ENCODE assay signal across 19 cellular contexts in the genomic region with DNA sequence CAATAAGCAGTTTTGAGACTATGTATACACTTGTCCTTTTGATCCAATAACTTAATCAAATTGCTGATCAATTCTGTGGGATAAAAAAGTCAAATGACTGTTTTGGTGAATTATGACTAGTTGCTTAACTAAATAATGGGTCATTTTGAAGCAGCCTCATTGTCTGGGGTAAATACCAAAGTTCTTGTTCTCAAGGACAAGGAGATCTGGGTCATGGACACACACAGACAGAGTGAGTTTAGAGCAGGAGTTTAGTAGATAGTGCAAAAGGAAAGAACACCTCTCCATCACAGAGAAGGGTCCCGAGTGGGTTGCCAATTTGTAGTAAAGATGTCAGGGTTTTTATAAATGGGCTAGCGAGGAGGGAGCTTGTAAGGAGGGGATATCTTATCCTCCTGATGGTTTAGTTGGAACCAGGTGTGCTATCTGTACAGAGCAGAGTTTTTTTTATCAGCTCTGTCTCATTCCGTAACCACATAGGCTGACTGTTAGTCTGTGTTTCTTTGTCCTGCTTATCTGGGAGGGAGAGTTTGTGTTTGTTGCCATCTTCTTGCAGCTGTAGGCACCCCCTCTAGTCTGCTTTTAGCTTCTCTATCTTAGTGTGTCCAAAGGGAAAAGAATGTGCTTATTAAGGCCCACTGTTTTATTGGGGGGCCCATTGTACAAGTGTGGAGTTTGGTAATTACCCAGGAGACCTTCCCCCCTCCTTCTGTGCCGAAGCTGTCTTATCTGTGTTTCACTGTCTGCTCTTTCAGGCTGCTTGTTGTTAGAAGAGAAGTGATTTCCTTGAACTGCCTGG. TPM values are rescaled to one million over a fixed set of nuclear protein-coding genes. Genes with fewer than 3 reads are reported as not detected.
DNase-seq lines count a peak whose midpoint lies in the region; ATAC-seq and TF ChIP-seq lines count a peak whose summit lies in the region.
"Had no signal": no experiment of that assay in that cellular context is flagged by ENCODE, and none has a peak within 500 bp of the region (broad histone marks: within the 10 kb centered on the region; RNA-seq: fewer than 3 reads in every experiment).

No MANE protein-coding gene starts in this region.

- H3K4me1 Mint-ChIP-seq in WTC11, result peaks cover 14% of the 10 kb centered on the region
- peaks cover 22% of the 10 kb centered on the region for H3K4me1 Mint-ChIP-seq in progenitor cell of endocrine pancreas (ENCODE audit: low read depth)
- H3K4me1 Mint-ChIP-seq: activated naive CD4-positive, alpha-beta T cell treated with anti-CD3 and anti-CD28 coated beads, Interleukin-2, amount 50 U/mL, for 24 hours; IgD-negative memory B cell; natural killer cell had no signal

- peak overlapping the region; percentile 54; the same call in 1 of the 2 replicates for H3K27ac Mint-ChIP-seq in WTC11
- H3K27ac Mint-ChIP-seq in progenitor cell of endocrine pancreas, result peak overlapping the region; percentile 89
- H3K27ac Mint-ChIP-seq: activated CD4-positive, alpha-beta memory T cell treated with anti-CD3 and anti-CD28 coated beads for 36 hours; activated naive CD4-positive, alpha-beta T cell treated with anti-CD3 and anti-CD28 coated beads, Interleukin-2, amount 50 U/mL, for 24 hours; activated T-cell treated with anti-CD3 and anti-CD28 coated beads, Interleukin-2, amount 50 U/mL, for 24 hours; IgD-negative memory B cell; natural killer cell had no signal

- ATAC-seq in WTC11 (no peak), HG03108 (IDR thresholded peaks at IDR 0.05; ENCODE audit: unreplicated experiment) (no peak)
- ATAC-seq: esophagus mucosa, natural killer cell had no signal

- DNase-seq in HUDEP-2 (lab: John Stamatoyannopoulos, UW; ENCODE audit: unreplicated experiment in 76 of 76), result peak in 69 of 76 experiments; percentile 4 to 95 (median 61)
- DNase-seq in WTC11 (ENCODE audit: low spot score), result no peak
- peak; percentile 33 for DNase-seq in iris pigment epithelial cell (ENCODE audit: low read depth)
- DNase-seq in progenitor cell of endocrine pancreas (ENCODE audit: low spot score, unreplicated experiment), result no peak
- DNase-seq in DMS79 (lab: John Stamatoyannopoulos, UW), result no peak
- no peak for DNase-seq in transverse colon
- DNase-seq: activated CD4-positive, alpha-beta memory T cell treated with anti-CD3 and anti-CD28 coated beads for 36 hours; activated T-cell treated with anti-CD3 and anti-CD28 coated beads, Interleukin-2, amount 50 U/mL, for 24 hours; AML-193; natural killer cell; NCI-H2081 treated with DMSO at 0.1 percent for 48 hours; PC-9; sigmoid colon; stimulated activated CD4-positive, alpha-beta T cell treated with anti-CD3 and anti-CD28 coated beads, Interleukin-1b, Interleukin-23, amount 100 ng/mL, for 48 hours had no signal

- no peaks in the 10 kb centered on the region for H3K36me3 Mint-ChIP-seq in WTC11
- no peaks in the 10 kb centered on the region for H3K36me3 Mint-ChIP-seq in progenitor cell of endocrine pancreas (ENCODE audit: insufficient read depth)
- H3K36me3 Mint-ChIP-seq: activated CD4-positive, alpha-beta memory T cell treated with anti-CD3 and anti-CD28 coated beads for 36 hours; activated naive CD4-positive, alpha-beta T cell treated with anti-CD3 and anti-CD28 coated beads, Interleukin-2, amount 50 U/mL, for 24 hours; IgD-negative memory B cell; natural killer cell had no signal

- intact Hi-C loops in transverse colon (cut with DNase I; ENCODE audit: low total_unique reads), result no loop called here

- H3K9me3 Mint-ChIP-seq in WTC11 (no peaks in the 10 kb centered on the region), progenitor cell of endocrine pancreas (ENCODE audit: low read depth) (no peaks in the 10 kb centered on the region)
- H3K9me3 Mint-ChIP-seq: activated CD4-positive, alpha-beta memory T cell treated with anti-CD3 and anti-CD28 coated beads for 36 hours; activated naive CD4-positive, alpha-beta T cell treated with anti-CD3 and anti-CD28 coated beads, Interleukin-2, amount 50 U/mL, for 24 hours; activated T-cell treated with anti-CD3 and anti-CD28 coated beads, Interleukin-2, amount 50 U/mL, for 24 hours; IgD-negative memory B cell; natural killer cell had no signal

- in situ Hi-C loops in transverse colon (cut with MboI; ENCODE audit: low pct_ligation_motif_present in 1 of 4, low pct_unique_long_range_greater_than_20kb in 1 of 4, low sequenced_read_pairs in 3 of 4), result no loop called here

- WGBS in transverse colon (ENCODE audit: low coverage in 1 of 2), 2 donors, result 55 to 67% methylated on average over 2 to 4 of the region's 4 CpGs

- H3K27ac ChIP-seq in transverse colon, result no peak overlapping the region
- H3K27ac ChIP-seq: PC-9, sigmoid colon had no signal

- no peak for TF ChIP-seq CTCF in WTC11 (IDR thresholded peaks at IDR 0.05)
- TF ChIP-seq CTCF in progenitor cell of endocrine pancreas (IDR thresholded peaks at IDR 0.05; ENCODE audit: unreplicated experiment), result no peak
- no peak for TF ChIP-seq CTCF in transverse colon (IDR thresholded peaks at IDR 0.05)

- no peak for TF ChIP-seq EP300 in transverse colon (IDR thresholded peaks at IDR 0.05; ENCODE audit: low read depth)

- POLR2A ChIA-PET in WTC11 (lab: Charles Lee), result no interaction called here

- no peak for TF ChIP-seq POLR2A in transverse colon (IDR thresholded peaks at IDR 0.05)

- H3K27me3 Mint-ChIP-seq in WTC11 (ENCODE audit: low read depth) (no peaks in the 10 kb centered on the region), progenitor cell of endocrine pancreas (no peaks in the 10 kb centered on the region)
- H3K27me3 Mint-ChIP-seq: activated CD4-positive, alpha-beta memory T cell treated with anti-CD3 and anti-CD28 coated beads for 36 hours; activated naive CD4-positive, alpha-beta T cell treated with anti-CD3 and anti-CD28 coated beads, Interleukin-2, amount 50 U/mL, for 24 hours; activated T-cell treated with anti-CD3 and anti-CD28 coated beads, Interleukin-2, amount 50 U/mL, for 24 hours had no signal

- no peaks in the 10 kb centered on the region for H3K4me1 ChIP-seq in transverse colon

- H3K9me3 ChIP-seq in transverse colon, result no peaks in the 10 kb centered on the region
- H3K9me3 ChIP-seq: sigmoid colon had no signal

- CTCF ChIA-PET in WTC11 (lab: Charles Lee), result no interaction called here

- no peaks in the 10 kb centered on the region for H3K36me3 ChIP-seq in transverse colon

- H3K4me3 Mint-ChIP-seq in WTC11 (no peak overlapping the region), progenitor cell of endocrine pancreas (ENCODE audit: low read depth) (peak overlapping the region; percentile 33)
- H3K4me3 Mint-ChIP-seq: activated CD4-positive, alpha-beta memory T cell treated with anti-CD3 and anti-CD28 coated beads for 36 hours; activated naive CD4-positive, alpha-beta T cell treated with anti-CD3 and anti-CD28 coated beads, Interleukin-2, amount 50 U/mL, for 24 hours; activated T-cell treated with anti-CD3 and anti-CD28 coated beads, Interleukin-2, amount 50 U/mL, for 24 hours; IgD-negative memory B cell; natural killer cell had no signal

- H3K4me3 ChIP-seq in transverse colon, result no peak overlapping the region
- H3K4me3 ChIP-seq: lung, PC-9, sigmoid colon had no signal

- no peaks in the 10 kb centered on the region for H3K27me3 ChIP-seq in transverse colon
- H3K27me3 ChIP-seq: sigmoid colon had no signal

TF ChIP-seq in WTC11, 78 proteins besides CTCF, POLR2A, EP300 and RAD21 (continues in another document):
- TF ChIP-seq, protein P1, sequence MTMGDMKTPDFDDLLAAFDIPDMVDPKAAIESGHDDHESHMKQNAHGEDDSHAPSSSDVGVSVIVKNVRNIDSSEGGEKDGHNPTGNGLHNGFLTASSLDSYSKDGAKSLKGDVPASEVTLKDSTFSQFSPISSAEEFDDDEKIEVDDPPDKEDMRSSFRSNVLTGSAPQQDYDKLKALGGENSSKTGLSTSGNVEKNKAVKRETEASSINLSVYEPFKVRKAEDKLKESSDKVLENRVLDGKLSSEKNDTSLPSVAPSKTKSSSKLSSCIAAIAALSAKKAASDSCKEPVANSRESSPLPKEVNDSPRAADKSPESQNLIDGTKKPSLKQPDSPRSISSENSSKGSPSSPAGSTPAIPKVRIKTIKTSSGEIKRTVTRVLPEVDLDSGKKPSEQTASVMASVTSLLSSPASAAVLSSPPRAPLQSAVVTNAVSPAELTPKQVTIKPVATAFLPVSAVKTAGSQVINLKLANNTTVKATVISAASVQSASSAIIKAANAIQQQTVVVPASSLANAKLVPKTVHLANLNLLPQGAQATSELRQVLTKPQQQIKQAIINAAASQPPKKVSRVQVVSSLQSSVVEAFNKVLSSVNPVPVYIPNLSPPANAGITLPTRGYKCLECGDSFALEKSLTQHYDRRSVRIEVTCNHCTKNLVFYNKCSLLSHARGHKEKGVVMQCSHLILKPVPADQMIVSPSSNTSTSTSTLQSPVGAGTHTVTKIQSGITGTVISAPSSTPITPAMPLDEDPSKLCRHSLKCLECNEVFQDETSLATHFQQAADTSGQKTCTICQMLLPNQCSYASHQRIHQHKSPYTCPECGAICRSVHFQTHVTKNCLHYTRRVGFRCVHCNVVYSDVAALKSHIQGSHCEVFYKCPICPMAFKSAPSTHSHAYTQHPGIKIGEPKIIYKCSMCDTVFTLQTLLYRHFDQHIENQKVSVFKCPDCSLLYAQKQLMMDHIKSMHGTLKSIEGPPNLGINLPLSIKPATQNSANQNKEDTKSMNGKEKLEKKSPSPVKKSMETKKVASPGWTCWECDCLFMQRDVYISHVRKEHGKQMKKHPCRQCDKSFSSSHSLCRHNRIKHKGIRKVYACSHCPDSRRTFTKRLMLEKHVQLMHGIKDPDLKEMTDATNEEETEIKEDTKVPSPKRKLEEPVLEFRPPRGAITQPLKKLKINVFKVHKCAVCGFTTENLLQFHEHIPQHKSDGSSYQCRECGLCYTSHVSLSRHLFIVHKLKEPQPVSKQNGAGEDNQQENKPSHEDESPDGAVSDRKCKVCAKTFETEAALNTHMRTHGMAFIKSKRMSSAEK (CRISPR knock-in tag; IDR thresholded peaks at IDR 0.05; ENCODE audit: borderline replicate concordance), result no peak
- no peak for TF ChIP-seq HMGA2 (CRISPR knock-in tag; IDR thresholded peaks at IDR 0.05)

RNA-seq across cellular contexts. Expression of gene C1GALT1C1L, which starts 48.7 kb away (rescaled TPM):
- 0.16 to 0.46 TPM (median 0.44 TPM) in 3 replicates for total RNA-seq in WTC11 (2021)
- 0.57 TPM in 1 of 2 replicates, not detected in the other for total RNA-seq in progenitor cell of endocrine pancreas
- total RNA-seq in transverse colon, result under 1 TPM in 1 of 4 donors, not detected in 3; 0.96 TPM
- total RNA-seq: activated CD4-positive, alpha-beta memory T cell treated with anti-CD3 and anti-CD28 coated beads for 36 hours; natural killer cell had no signal

RNA-seq across cellular contexts. Expression of gene DYNC2LI1, which starts 48.9 kb away (rescaled TPM):
- total RNA-seq in WTC11 (2021), result 7.0 to 7.1 TPM (median 7.1 TPM) in 3 replicates
- total RNA-seq in progenitor cell of endocrine pancreas, result 29.2 and 30.1 TPM in 2 replicates
- total RNA-seq in transverse colon, result 10 to 100 TPM in 3 of 4 donors, 1 to 10 TPM in 1; 6.6 to 26.9 (median 20.2) TPM

Comparison
In these comparisons a context has a peak if more than half of its experiments do, and no peak if none do; other contexts are left out.
1. DNase-seq: peak in HUDEP-2 (69 of 76) and iris pigment epithelial cell (single experiment); none in WTC11 (single experiment), progenitor cell of endocrine pancreas (single experiment), DMS79 (single experiment) and transverse colon (single experiment).